1 cellular context compared by ENCODE assay signal in the genomic region with DNA sequence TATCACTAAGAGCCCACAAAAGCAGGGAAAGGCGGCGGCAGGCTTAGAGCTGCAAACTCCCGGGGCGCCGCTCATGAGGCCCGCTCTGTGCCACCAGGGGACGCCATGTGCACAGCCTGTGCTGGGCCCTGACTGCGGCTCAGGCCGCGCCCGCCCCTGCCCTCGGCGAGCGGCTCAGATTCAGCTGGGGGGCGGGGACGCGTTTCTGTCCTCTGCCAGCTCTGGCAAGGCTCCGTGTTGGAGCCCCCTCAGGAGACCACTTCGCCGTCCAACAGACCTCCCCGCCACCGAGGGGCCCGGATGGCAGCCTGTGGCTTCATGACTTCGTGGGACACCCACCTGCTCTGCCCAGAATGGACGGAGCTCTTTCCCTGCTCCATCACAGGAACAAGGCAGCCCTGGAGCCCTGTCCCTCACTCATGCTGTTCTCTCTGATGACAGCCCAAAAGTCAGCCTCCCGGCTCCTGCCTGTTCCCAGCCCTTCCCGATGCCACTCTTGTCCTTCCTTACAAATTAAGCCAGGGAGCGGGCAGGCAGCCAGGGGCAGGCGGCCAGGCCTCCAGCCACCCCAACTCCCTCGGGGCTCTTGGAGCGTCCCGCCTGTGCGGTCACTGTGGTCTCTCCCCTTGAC.
TF ChIP-seq lines count a peak whose summit lies in the region.

No MANE protein-coding gene starts in this region.

TF ChIP-seq in HepG2, 621 proteins besides CTCF, POLR2A, EP300 and RAD21 (continued from another document and continues in another):
- TF ChIP-seq, protein P1, sequence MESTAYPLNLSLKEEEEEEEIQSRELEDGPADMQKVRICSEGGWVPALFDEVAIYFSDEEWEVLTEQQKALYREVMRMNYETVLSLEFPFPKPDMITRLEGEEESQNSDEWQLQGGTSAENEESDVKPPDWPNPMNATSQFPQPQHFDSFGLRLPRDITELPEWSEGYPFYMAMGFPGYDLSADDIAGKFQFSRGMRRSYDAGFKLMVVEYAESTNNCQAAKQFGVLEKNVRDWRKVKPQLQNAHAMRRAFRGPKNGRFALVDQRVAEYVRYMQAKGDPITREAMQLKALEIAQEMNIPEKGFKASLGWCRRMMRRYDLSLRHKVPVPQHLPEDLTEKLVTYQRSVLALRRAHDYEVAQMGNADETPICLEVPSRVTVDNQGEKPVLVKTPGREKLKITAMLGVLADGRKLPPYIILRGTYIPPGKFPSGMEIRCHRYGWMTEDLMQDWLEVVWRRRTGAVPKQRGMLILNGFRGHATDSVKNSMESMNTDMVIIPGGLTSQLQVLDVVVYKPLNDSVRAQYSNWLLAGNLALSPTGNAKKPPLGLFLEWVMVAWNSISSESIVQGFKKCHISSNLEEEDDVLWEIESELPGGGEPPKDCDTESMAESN (CRISPR knock-in tag; conservative IDR thresholded peaks at IDR 0.05) = peak; percentile 85
- peak; percentile 36; the same call in 1 of the 2 replicates for TF ChIP-seq MED1 (CRISPR knock-in tag; IDR thresholded peaks at IDR 0.05)
- peak; percentile 62 for TF ChIP-seq HIVEP1 (CRISPR knock-in tag; IDR thresholded peaks at IDR 0.05)
- no peak for TF ChIP-seq RNF2 (conservative IDR thresholded peaks at IDR 0.05; ENCODE audit: low read depth)
- TF ChIP-seq, protein P2, sequence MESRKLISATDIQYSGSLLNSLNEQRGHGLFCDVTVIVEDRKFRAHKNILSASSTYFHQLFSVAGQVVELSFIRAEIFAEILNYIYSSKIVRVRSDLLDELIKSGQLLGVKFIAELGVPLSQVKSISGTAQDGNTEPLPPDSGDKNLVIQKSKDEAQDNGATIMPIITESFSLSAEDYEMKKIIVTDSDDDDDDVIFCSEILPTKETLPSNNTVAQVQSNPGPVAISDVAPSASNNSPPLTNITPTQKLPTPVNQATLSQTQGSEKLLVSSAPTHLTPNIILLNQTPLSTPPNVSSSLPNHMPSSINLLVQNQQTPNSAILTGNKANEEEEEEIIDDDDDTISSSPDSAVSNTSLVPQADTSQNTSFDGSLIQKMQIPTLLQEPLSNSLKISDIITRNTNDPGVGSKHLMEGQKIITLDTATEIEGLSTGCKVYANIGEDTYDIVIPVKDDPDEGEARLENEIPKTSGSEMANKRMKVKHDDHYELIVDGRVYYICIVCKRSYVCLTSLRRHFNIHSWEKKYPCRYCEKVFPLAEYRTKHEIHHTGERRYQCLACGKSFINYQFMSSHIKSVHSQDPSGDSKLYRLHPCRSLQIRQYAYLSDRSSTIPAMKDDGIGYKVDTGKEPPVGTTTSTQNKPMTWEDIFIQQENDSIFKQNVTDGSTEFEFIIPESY (CRISPR knock-in tag; IDR thresholded peaks at IDR 0.05) = peak; percentile 84
- TF ChIP-seq TRIM24 (CRISPR knock-in tag; IDR thresholded peaks at IDR 0.05) = no peak
- peak; percentile 76; the same call in 1 of the 2 replicates for TF ChIP-seq HOXA5 (CRISPR knock-in tag; IDR thresholded peaks at IDR 0.05)
- no peak for TF ChIP-seq NR2F1 (CRISPR knock-in tag; IDR thresholded peaks at IDR 0.05)
- 0 out of 2 replicates have a peak, but pooled peaks have one; percentile 15 for TF ChIP-seq ETV5 (CRISPR knock-in tag; IDR thresholded peaks at IDR 0.05; ENCODE audit: borderline replicate concordance)
- TF ChIP-seq NR2F6 (IDR thresholded peaks at IDR 0.05) = no peak
- peak; percentile 39; the same call in 1 of the 2 replicates for TF ChIP-seq NR2F6 (CRISPR knock-in tag; IDR thresholded peaks at IDR 0.05)
- TF ChIP-seq, protein P3, sequence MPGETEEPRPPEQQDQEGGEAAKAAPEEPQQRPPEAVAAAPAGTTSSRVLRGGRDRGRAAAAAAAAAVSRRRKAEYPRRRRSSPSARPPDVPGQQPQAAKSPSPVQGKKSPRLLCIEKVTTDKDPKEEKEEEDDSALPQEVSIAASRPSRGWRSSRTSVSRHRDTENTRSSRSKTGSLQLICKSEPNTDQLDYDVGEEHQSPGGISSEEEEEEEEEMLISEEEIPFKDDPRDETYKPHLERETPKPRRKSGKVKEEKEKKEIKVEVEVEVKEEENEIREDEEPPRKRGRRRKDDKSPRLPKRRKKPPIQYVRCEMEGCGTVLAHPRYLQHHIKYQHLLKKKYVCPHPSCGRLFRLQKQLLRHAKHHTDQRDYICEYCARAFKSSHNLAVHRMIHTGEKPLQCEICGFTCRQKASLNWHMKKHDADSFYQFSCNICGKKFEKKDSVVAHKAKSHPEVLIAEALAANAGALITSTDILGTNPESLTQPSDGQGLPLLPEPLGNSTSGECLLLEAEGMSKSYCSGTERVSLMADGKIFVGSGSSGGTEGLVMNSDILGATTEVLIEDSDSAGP (CRISPR knock-in tag; IDR thresholded peaks at IDR 0.05; ENCODE audit: borderline replicate concordance) = peak; percentile 83
- TF ChIP-seq, protein P4, sequence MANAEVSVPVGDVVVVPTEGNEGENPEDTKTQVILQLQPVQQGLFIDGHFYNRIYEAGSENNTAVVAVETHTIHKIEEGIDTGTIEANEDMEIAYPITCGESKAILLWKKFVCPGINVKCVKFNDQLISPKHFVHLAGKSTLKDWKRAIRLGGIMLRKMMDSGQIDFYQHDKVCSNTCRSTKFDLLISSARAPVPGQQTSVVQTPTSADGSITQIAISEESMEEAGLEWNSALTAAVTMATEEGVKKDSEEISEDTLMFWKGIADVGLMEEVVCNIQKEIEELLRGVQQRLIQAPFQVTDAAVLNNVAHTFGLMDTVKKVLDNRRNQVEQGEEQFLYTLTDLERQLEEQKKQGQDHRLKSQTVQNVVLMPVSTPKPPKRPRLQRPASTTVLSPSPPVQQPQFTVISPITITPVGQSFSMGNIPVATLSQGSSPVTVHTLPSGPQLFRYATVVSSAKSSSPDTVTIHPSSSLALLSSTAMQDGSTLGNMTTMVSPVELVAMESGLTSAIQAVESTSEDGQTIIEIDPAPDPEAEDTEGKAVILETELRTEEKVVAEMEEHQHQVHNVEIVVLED (CRISPR knock-in tag; IDR thresholded peaks at IDR 0.05; ENCODE audit: borderline replicate concordance) = peak; percentile 42; the same call in 1 of the 2 replicates
- TF ChIP-seq, protein P5, sequence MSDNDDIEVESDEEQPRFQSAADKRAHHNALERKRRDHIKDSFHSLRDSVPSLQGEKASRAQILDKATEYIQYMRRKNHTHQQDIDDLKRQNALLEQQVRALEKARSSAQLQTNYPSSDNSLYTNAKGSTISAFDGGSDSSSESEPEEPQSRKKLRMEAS (IDR thresholded peaks at IDR 0.05) = peak; percentile 49; the same call in 1 of the 2 replicates
- peak; percentile 47; the same call in 1 of the 2 replicates for TF ChIP-seq PHF21A (CRISPR knock-in tag; IDR thresholded peaks at IDR 0.05)
- peak in 1 of 2 experiments; percentile 81; a peak in 2 of 4 replicates for TF ChIP-seq KLF16 (CRISPR knock-in tag; IDR thresholded peaks at IDR 0.05)
- TF ChIP-seq REPIN1 (CRISPR knock-in tag; IDR thresholded peaks at IDR 0.05; ENCODE audit: borderline replicate concordance, low read depth) = peak; percentile 79; the same call in 1 of the 2 replicates
- TF ChIP-seq, protein P6, sequence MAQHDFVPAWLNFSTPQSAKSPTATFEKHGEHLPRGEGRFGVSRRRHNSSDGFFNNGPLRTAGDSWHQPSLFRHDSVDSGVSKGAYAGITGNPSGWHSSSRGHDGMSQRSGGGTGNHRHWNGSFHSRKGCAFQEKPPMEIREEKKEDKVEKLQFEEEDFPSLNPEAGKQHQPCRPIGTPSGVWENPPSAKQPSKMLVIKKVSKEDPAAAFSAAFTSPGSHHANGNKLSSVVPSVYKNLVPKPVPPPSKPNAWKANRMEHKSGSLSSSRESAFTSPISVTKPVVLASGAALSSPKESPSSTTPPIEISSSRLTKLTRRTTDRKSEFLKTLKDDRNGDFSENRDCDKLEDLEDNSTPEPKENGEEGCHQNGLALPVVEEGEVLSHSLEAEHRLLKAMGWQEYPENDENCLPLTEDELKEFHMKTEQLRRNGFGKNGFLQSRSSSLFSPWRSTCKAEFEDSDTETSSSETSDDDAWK (CRISPR knock-in tag; IDR thresholded peaks at IDR 0.05) = no peak
- 0 out of 2 replicates have a peak, but pooled peaks have one; percentile 28 for TF ChIP-seq ZHX2 (IDR thresholded peaks at IDR 0.05; ENCODE audit: low read depth)
- no peak for TF ChIP-seq ZHX2 (CRISPR knock-in tag; IDR thresholded peaks at IDR 0.05; ENCODE audit: borderline replicate concordance)
- TF ChIP-seq SMC3 (IDR thresholded peaks at IDR 0.05; ENCODE audit: low read length) = peak; percentile 88; the same call in 1 of the 2 replicates
- peak; percentile 46; the same call in 1 of the 2 replicates for TF ChIP-seq ISL2 (CRISPR knock-in tag; IDR thresholded peaks at IDR 0.05)
- TF ChIP-seq ZNF280B (CRISPR knock-in tag; IDR thresholded peaks at IDR 0.05; ENCODE audit: borderline replicate concordance) = peak; percentile 64; the same call in 1 of the 2 replicates
- no peak for TF ChIP-seq ZNF264 (CRISPR knock-in tag; IDR thresholded peaks at IDR 0.05)
- TF ChIP-seq HCFC1 (IDR thresholded peaks at IDR 0.05; ENCODE audit: low read depth, low read length) = no peak
- TF ChIP-seq, protein P7, sequence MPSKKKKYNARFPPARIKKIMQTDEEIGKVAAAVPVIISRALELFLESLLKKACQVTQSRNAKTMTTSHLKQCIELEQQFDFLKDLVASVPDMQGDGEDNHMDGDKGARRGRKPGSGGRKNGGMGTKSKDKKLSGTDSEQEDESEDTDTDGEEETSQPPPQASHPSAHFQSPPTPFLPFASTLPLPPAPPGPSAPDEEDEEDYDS (CRISPR knock-in tag; IDR thresholded peaks at IDR 0.05) = 0 out of 2 replicates have a peak, but pooled peaks have one; percentile 49
- TF ChIP-seq DMAP1 (CRISPR knock-in tag; IDR thresholded peaks at IDR 0.05) = 0 out of 2 replicates have a peak, but pooled peaks have one; percentile 25
- no peak for TF ChIP-seq ZFP37 (CRISPR knock-in tag; IDR thresholded peaks at IDR 0.05; ENCODE audit: borderline replicate concordance)
- TF ChIP-seq ZNF513 (CRISPR knock-in tag; conservative IDR thresholded peaks at IDR 0.05) = no peak
